In genomic region chr1:146007048-146007784, GRCh38 we compare ENCODE assay signal across 8 cellular contexts. TPM values are rescaled to one million over a fixed set of nuclear protein-coding genes. Genes with fewer than 3 reads are reported as not detected.
A peak's percentile ranks its signal among the peaks of the same experiment; 100 is the strongest.
DNase-seq lines count a peak whose midpoint lies in the region; ATAC-seq and TF ChIP-seq lines count a peak whose summit lies in the region.

No MANE protein-coding gene starts in this region.

- intact Hi-C loops in body of pancreas (cut with DNase I): no loop called here

- peak overlapping the region; percentile 63 for H2AFZ ChIP-seq in smooth muscle cell (ENCODE audit: low read depth)

- H3K27me3 ChIP-seq in body of pancreas (no peaks in the 10 kb centered on the region), smooth muscle cell (ENCODE audit: low read depth) (no peaks in the 10 kb centered on the region)

- peak overlapping the region; percentile 66 for H3K4me2 ChIP-seq in smooth muscle cell

- ATAC-seq in GM21825 (IDR thresholded peaks at IDR 0.05; ENCODE audit: unreplicated experiment): peak; percentile 77
- peak; percentile 92 for ATAC-seq in body of pancreas
- no peak for ATAC-seq in HG02840 (IDR thresholded peaks at IDR 0.05; ENCODE audit: low FRiP score, unreplicated experiment)

- TF ChIP-seq CTCF in C4-2B (conservative IDR thresholded peaks at IDR 0.05): peak; percentile 87
- TF ChIP-seq CTCF in body of pancreas (IDR thresholded peaks at IDR 0.05): peak; percentile 74 to 98 (median 91)
- peak; percentile 75 for TF ChIP-seq CTCF in smooth muscle cell (IDR thresholded peaks at IDR 0.05; ENCODE audit: borderline replicate concordance, insufficient read depth, poor library complexity, severe bottlenecking)

- H3K4me1 ChIP-seq in body of pancreas: peaks cover 9% of the 10 kb centered on the region
- no peaks in the 10 kb centered on the region for H3K4me1 ChIP-seq in smooth muscle cell (ENCODE audit: low read depth)

- H3K36me3 ChIP-seq in body of pancreas (replicated peaks in 1 of 2; ENCODE audit: insufficient read depth in 1 of 2, low read depth in 2 of 2): no peaks in the 10 kb centered on the region
- no peaks in the 10 kb centered on the region for H3K36me3 ChIP-seq in smooth muscle cell (ENCODE audit: low read depth)

- H3K9ac ChIP-seq in smooth muscle cell (ENCODE audit: low read depth): no peak overlapping the region

- TF ChIP-seq POLR2A in body of pancreas (IDR thresholded peaks at IDR 0.05): peak in 2 of 3 donors; percentile 66 to 67

- H4K20me1 ChIP-seq in smooth muscle cell (ENCODE audit: low read depth): no peaks in the 10 kb centered on the region

- H3K9me3 ChIP-seq in body of pancreas: no peaks in the 10 kb centered on the region
- no peaks in the 10 kb centered on the region for H3K9me3 ChIP-seq in smooth muscle cell (replicated peaks; ENCODE audit: low read depth)

- H3K27ac ChIP-seq in C4-2B (no peak overlapping the region), body of pancreas (peak overlapping the region; percentile 68 to 85 (median 78)), smooth muscle cell (ENCODE audit: low read depth) (no peak overlapping the region)

- DNase-seq in NCI-H1930 (lab: John Stamatoyannopoulos, UW) (peak; percentile 43 to 76), T-helper 22 cell (ENCODE audit: low read depth) (peak; percentile 34), body of pancreas (peak; percentile 70 to 86 (median 80)), iPS-NIHi7 (ENCODE audit: extremely low spot score) (peak; percentile 52), smooth muscle cell (lab: John Stamatoyannopoulos, UW; ENCODE audit: unreplicated experiment) (no peak)

- no peaks in the 10 kb centered on the region for H3F3A ChIP-seq in smooth muscle cell (ENCODE audit: low read depth)

- H3K4me3 ChIP-seq in body of pancreas (no peak overlapping the region), smooth muscle cell (no peak overlapping the region)

- H3K79me2 ChIP-seq in smooth muscle cell (ENCODE audit: low read depth): no peaks in the 10 kb centered on the region

- 0 to 1% methylated on average over 3 of the region's 3 CpGs for WGBS in body of pancreas, 2 donors
- 2% methylated on average over 3 of the region's 3 CpGs for WGBS in smooth muscle cell (ENCODE audit: low lambda C conversion rate)

RNA-seq across cellular contexts. Expression of gene TXNIP, which starts 10.8 kb away (rescaled TPM):
- total RNA-seq in body of pancreas: 100 to 1,000 TPM; 414 to 820 TPM
- total RNA-seq in smooth muscle cell: 365 and 384 TPM in 2 replicates
- polyA plus RNA-seq in smooth muscle cell: 197 and 206 TPM in 2 replicates

RNA-seq across cellular contexts. Expression of gene HJV, which starts 14.3 kb away (rescaled TPM):
- total RNA-seq in body of pancreas (not detected), smooth muscle cell (not detected in 2 replicates)
- not detected in 2 replicates for polyA plus RNA-seq in smooth muscle cell

RNA-seq across cellular contexts. Expression of gene POLR3GL, which starts 42.7 kb away (rescaled TPM):
- total RNA-seq in body of pancreas (1 to 10 TPM; 7.8 to 8.6 TPM), smooth muscle cell (17.7 and 22.2 TPM in 2 replicates)
- 26.4 and 33.6 TPM in 2 replicates for polyA plus RNA-seq in smooth muscle cell

RNA-seq across cellular contexts. Expression of gene ANKRD34A, which starts 42.8 kb away (rescaled TPM):
- total RNA-seq in body of pancreas (under 1 TPM in 1 of 2 donors, not detected in 1; 0.66 TPM), smooth muscle cell (0.36 and 0.49 TPM in 2 replicates)
- 1.3 and 2.4 TPM in 2 replicates for polyA plus RNA-seq in smooth muscle cell

RNA-seq across cellular contexts. Expression of gene LIX1L, which starts 49.4 kb away (rescaled TPM):
- total RNA-seq in body of pancreas: 10 to 100 TPM in 1 of 2 donors, 1 to 10 TPM in 1; 8.3 to 16.5 TPM
- total RNA-seq in smooth muscle cell: 23.2 and 32.7 TPM in 2 replicates
- polyA plus RNA-seq in smooth muscle cell: 26.2 and 31.1 TPM in 2 replicates

Comparison
In these comparisons a context has a peak if more than half of its experiments do, and no peak if none do; other contexts are left out.
1. H3K27ac ChIP-seq: peak in body of pancreas (4 of 4); none in C4-2B (single experiment) and smooth muscle cell (single experiment).
2. Peak in every context shown above with its lines, with median percentiles within 50 percentile points of each other: CTCF ChIP-seq.